2 cellular contexts compared by ENCODE assay signal in the genomic region with DNA sequence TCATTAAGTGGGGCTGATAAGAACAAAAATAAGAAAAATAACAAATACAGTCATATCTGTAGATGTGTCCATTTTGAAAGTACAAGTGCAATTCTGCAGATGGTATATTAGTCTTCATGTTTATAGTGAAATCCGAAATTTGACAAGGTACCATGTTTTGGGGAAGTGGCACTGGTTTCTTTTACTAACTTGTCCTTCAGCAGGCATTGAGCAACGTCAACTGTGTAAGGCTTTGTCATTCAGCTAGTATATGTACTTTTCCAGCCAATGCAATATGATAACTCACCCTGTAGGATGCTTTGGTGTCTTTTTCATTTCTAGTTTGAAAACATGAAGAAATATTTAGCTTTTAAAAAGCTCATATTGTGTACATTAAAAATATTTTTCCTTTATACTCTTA.
TF ChIP-seq lines count a peak whose summit lies in the region.

No MANE protein-coding gene starts in this region.

TF ChIP-seq in HepG2, 621 proteins besides CTCF, POLR2A, EP300 and RAD21:
- TF ChIP-seq, protein P1, sequence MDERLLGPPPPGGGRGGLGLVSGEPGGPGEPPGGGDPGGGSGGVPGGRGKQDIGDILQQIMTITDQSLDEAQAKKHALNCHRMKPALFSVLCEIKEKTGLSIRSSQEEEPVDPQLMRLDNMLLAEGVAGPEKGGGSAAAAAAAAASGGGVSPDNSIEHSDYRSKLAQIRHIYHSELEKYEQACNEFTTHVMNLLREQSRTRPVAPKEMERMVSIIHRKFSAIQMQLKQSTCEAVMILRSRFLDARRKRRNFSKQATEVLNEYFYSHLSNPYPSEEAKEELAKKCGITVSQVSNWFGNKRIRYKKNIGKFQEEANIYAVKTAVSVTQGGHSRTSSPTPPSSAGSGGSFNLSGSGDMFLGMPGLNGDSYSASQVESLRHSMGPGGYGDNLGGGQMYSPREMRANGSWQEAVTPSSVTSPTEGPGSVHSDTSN (CRISPR knock-in tag; IDR thresholded peaks at IDR 0.05) = no peak
- TF ChIP-seq ZNF563 (CRISPR knock-in tag; IDR thresholded peaks at IDR 0.05) (no peak), CEBPG (CRISPR knock-in tag; IDR thresholded peaks at IDR 0.05) (0 out of 2 replicates have a peak, but pooled peaks have one; percentile 16)
TF ChIP-seq in HepG2: peak in this region for 1.

TF ChIP-seq in GM12878, 131 proteins besides CTCF, POLR2A, EP300 and RAD21:
- TF ChIP-seq SMAD5 (IDR thresholded peaks at IDR 0.05; ENCODE audit: low read depth) = no peak
- peak; percentile 41; the same call in 1 of the 2 replicates for TF ChIP-seq SPI1 (IDR thresholded peaks at IDR 0.05; ENCODE audit: borderline replicate concordance, insufficient read depth, low read depth, low read length)
- TF ChIP-seq DPF2 (IDR thresholded peaks at IDR 0.05) = no peak
TF ChIP-seq in GM12878: peak in this region for 1.
